13 cellular contexts compared by ENCODE assay signal in the genomic region with DNA sequence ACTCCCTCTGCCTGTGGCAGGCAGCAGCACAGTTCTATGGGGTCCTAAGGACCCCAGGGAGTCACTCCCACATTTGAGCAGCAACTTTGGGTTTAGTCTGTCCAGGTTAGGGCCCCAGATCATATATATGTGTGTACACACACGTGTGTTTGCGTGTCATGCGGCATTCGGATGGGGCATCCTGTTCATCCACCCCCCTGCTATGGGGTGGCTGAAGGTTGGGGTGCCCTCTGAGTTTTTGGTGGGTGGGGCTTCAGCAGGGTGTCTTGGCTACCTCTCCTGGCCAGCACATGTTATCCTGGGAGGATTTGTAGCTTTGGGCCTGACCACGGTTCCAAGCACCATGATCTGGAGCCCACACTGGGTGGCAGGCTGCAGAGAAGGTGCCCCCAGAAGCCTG.
A peak's percentile ranks its signal among the peaks of the same experiment; 100 is the strongest.
DNase-seq lines count a peak whose midpoint lies in the region; ATAC-seq, FAIRE-seq and TF ChIP-seq lines count a peak whose summit lies in the region.
"Had no signal": no experiment of that assay in that cellular context is flagged by ENCODE, and none has a peak within 500 bp of the region (broad histone marks: within the 10 kb centered on the region; RNA-seq: fewer than 3 reads in every experiment).

No MANE protein-coding gene starts in this region.

- POLR2A ChIA-PET in CD8-positive, alpha-beta T cell (lab: Charles Lee), result interaction anchor here (2.3 to 9.5 kb wide), 2 partner anchors 13 to 18 kb away, joined by 7 to 172 read pairs; no protein-coding TSS in a partner anchor

- H2BK5ac ChIP-seq in trophoblast cell (ENCODE audit: low read depth, low read length, poor library complexity), result no peak overlapping the region

- H3K27ac Mint-ChIP-seq in CD8-positive, alpha-beta T cell, result peak overlapping the region; percentile 97

- H2BK120ac ChIP-seq in trophoblast cell (ENCODE audit: insufficient read depth, low read length, poor library complexity), result no peak overlapping the region

- H3K9ac ChIP-seq in Loucy (ENCODE audit: low read depth, low read length, poor library complexity, severe bottlenecking) (no peak overlapping the region), trophoblast cell (ENCODE audit: low read length) (no peak overlapping the region)

- H3K23ac ChIP-seq in trophoblast cell (ENCODE audit: low read length), result no peak overlapping the region

- no peak overlapping the region for H2BK12ac ChIP-seq in trophoblast cell (ENCODE audit: low read length)

- no peak for ATAC-seq in CD8-positive, alpha-beta T cell
- ATAC-seq: mucosa of descending colon had no signal

- no peak for DNase-seq in CD8-positive, alpha-beta T cell
- DNase-seq in bronchial epithelial cell (ENCODE audit: low read depth), result no peak
- no peak for DNase-seq in trophoblast cell
- no peak for DNase-seq in anterior cingulate cortex (lab: John Stamatoyannopoulos, UW)
- no peak for DNase-seq in NCI-H2029 (lab: John Stamatoyannopoulos, UW)
- DNase-seq in DMS79 (lab: John Stamatoyannopoulos, UW), result no peak
- DNase-seq: activated CD4-positive, alpha-beta T cell treated with anti-CD3 and anti-CD28 coated beads, Interleukin-2, amount 50 U/mL, for 1 hour; islet precursor cell; NCI-H2029 treated with DMSO at 0.1 percent for 48 hours; thyroid gland had no signal

- peak overlapping the region; percentile 16 for H4K91ac ChIP-seq in trophoblast cell (ENCODE audit: low read depth, low read length)

- no peak for TF ChIP-seq CTCF in CD8-positive, alpha-beta T cell (IDR thresholded peaks at IDR 0.05)
- TF ChIP-seq CTCF in Loucy (conservative IDR thresholded peaks at IDR 0.05; ENCODE audit: low read length), result no peak
- TF ChIP-seq CTCF in bronchial epithelial cell (IDR thresholded peaks at IDR 0.05; ENCODE audit: insufficient read depth, low read length, severe bottlenecking), result no peak

- H3K36me3 Mint-ChIP-seq in CD8-positive, alpha-beta T cell, result peaks cover 4% of the 10 kb centered on the region

- H3K27me3 ChIP-seq in CD8-positive, alpha-beta T cell (ENCODE audit: insufficient read depth, low read length), result no peaks in the 10 kb centered on the region
- H3K27me3 ChIP-seq in Loucy (ENCODE audit: insufficient read depth, low read length, poor library complexity, severe bottlenecking) (no peaks in the 10 kb centered on the region), bronchial epithelial cell (ENCODE audit: control insufficient read depth, insufficient read depth, low read length) (no peaks in the 10 kb centered on the region), trophoblast cell (ENCODE audit: insufficient read depth, low read length) (no peaks in the 10 kb centered on the region)
- H3K27me3 ChIP-seq: thyroid gland had no signal

- peaks cover 86% of the 10 kb centered on the region for H3K4me1 ChIP-seq in CD8-positive, alpha-beta T cell (ENCODE audit: insufficient read depth, low read length)
- peaks cover 84% of the 10 kb centered on the region for H3K4me1 ChIP-seq in Loucy (ENCODE audit: insufficient read depth, low read length, poor library complexity, severe bottlenecking)
- peaks cover 37 to 46% of the 10 kb centered on the region in 2 experiments for H3K4me1 ChIP-seq in trophoblast cell (ENCODE audit: control insufficient read depth in 1 of 2, insufficient read depth in 2 of 2, low read length in 2 of 2)

- no peaks in the 10 kb centered on the region for H3K9me2 ChIP-seq in Loucy (replicated peaks; ENCODE audit: low read depth, low read length)

- peaks cover 85% of the 10 kb centered on the region for H3K4me1 Mint-ChIP-seq in CD8-positive, alpha-beta T cell (ENCODE audit: low read depth)

- H3K36me3 ChIP-seq in CD8-positive, alpha-beta T cell (ENCODE audit: insufficient read depth, low read length), result no peaks in the 10 kb centered on the region
- no peaks in the 10 kb centered on the region for H3K36me3 ChIP-seq in Loucy (ENCODE audit: insufficient read depth, low read length)
- no peaks in the 10 kb centered on the region for H3K36me3 ChIP-seq in bronchial epithelial cell (ENCODE audit: control insufficient read depth, insufficient read depth, low read length)
- H3K36me3 ChIP-seq in trophoblast cell (ENCODE audit: control insufficient read depth in 1 of 2, insufficient read depth in 2 of 2, low read length in 2 of 2), result peaks cover 0 to 3% of the 10 kb centered on the region in 2 experiments
- H3K36me3 ChIP-seq: thyroid gland had no signal

- FAIRE-seq in bronchial epithelial cell (lab: Jason Lieb, UNC), result peak; percentile 23

- no peak overlapping the region for H2AK5ac ChIP-seq in trophoblast cell (ENCODE audit: low read length)

- H3K79me2 ChIP-seq in Loucy (ENCODE audit: insufficient read depth, low read length) (peaks cover 47% of the 10 kb centered on the region; the same call in 1 of the 2 replicates), trophoblast cell (ENCODE audit: control insufficient read depth, insufficient read depth, low read length, poor library complexity) (peaks cover 32% of the 10 kb centered on the region)

- H3K14ac ChIP-seq in trophoblast cell (ENCODE audit: low read length), result no peak overlapping the region

- peak overlapping the region; percentile 92 for H3K4me3 Mint-ChIP-seq in CD8-positive, alpha-beta T cell

- H3K79me1 ChIP-seq in trophoblast cell (ENCODE audit: low read length), result peaks cover 34% of the 10 kb centered on the region

- peaks cover 16% of the 10 kb centered on the region for H4K20me1 ChIP-seq in Loucy (ENCODE audit: insufficient read depth, low read length, poor library complexity, severe bottlenecking)

- no peak overlapping the region for H2AFZ ChIP-seq in Loucy (ENCODE audit: low read length)
- H2AFZ ChIP-seq in trophoblast cell (ENCODE audit: insufficient read depth, low read length, poor library complexity), result no peak overlapping the region

- peak overlapping the region; percentile 38 for H3K4me2 ChIP-seq in Loucy (ENCODE audit: low read depth, low read length, poor library complexity, severe bottlenecking)
- H3K4me2 ChIP-seq in trophoblast cell (ENCODE audit: low read length), result no peak overlapping the region

- H3K4ac ChIP-seq in trophoblast cell (ENCODE audit: low read depth, low read length), result peak overlapping the region; percentile 31

- no peaks in the 10 kb centered on the region for H3K27me3 Mint-ChIP-seq in CD8-positive, alpha-beta T cell (ENCODE audit: low read depth)

- H3K27ac ChIP-seq in CD8-positive, alpha-beta T cell (ENCODE audit: low read depth, low read length), result no peak overlapping the region
- no peak overlapping the region for H3K27ac ChIP-seq in trophoblast cell (ENCODE audit: low read depth, low read length)
- H3K27ac ChIP-seq: epithelial cell of prostate, thyroid gland had no signal

- WGBS in trophoblast cell (ENCODE audit: extremely low coverage, insufficient coverage, insufficient read length), result no CpG with 5 or more reads among the region's 5 CpGs

- H4K8ac ChIP-seq in trophoblast cell (ENCODE audit: low read depth, low read length), result no peak overlapping the region

- H3K9me3 Mint-ChIP-seq in CD8-positive, alpha-beta T cell, result no peaks in the 10 kb centered on the region

- CTCF ChIA-PET in CD8-positive, alpha-beta T cell (lab: Charles Lee), result interaction anchor here (0.7 to 6.0 kb wide), 6 partner anchors 10 to 56 kb away, joined by 3 to 48 read pairs (median 4); no protein-coding TSS in a partner anchor

- H3K9me3 ChIP-seq in CD8-positive, alpha-beta T cell (ENCODE audit: low read length), result no peaks in the 10 kb centered on the region
- no peaks in the 10 kb centered on the region for H3K9me3 ChIP-seq in Loucy (ENCODE audit: insufficient read depth, low read depth, low read length)
- no peaks in the 10 kb centered on the region for H3K9me3 ChIP-seq in trophoblast cell (ENCODE audit: insufficient read depth, low read depth, low read length)
- H3K9me3 ChIP-seq: mucosa of descending colon, thyroid gland had no signal

- H3K4me3 ChIP-seq in CD8-positive, alpha-beta T cell (ENCODE audit: low read depth, low read length), result no peak overlapping the region
- no peak overlapping the region for H3K4me3 ChIP-seq in Loucy (ENCODE audit: low read length, poor library complexity, severe bottlenecking)
- no peak overlapping the region for H3K4me3 ChIP-seq in bronchial epithelial cell (ENCODE audit: low read depth, low read length)
- no peak overlapping the region for H3K4me3 ChIP-seq in trophoblast cell (ENCODE audit: low read depth, low read length)
- H3K4me3 ChIP-seq: mucosa of descending colon, thyroid gland had no signal

- H3F3A ChIP-seq in Loucy (ENCODE audit: low read depth), result peaks cover 8% of the 10 kb centered on the region

- no peak overlapping the region for H4K12ac ChIP-seq in trophoblast cell (ENCODE audit: low read depth, low read length)

- no peak overlapping the region for H3K18ac ChIP-seq in trophoblast cell (ENCODE audit: low read length)

- intact Hi-C loops in CD8-positive, alpha-beta T cell (cut with DNase I, micrococcal nuclease), result loop anchor here (2.0 to 5.0 kb wide), 4 partner anchors 171 to 665 kb away; a partner anchor contains a TSS
